Comparison of ENCODE assay signal across 17 cellular contexts in the genomic region with DNA sequence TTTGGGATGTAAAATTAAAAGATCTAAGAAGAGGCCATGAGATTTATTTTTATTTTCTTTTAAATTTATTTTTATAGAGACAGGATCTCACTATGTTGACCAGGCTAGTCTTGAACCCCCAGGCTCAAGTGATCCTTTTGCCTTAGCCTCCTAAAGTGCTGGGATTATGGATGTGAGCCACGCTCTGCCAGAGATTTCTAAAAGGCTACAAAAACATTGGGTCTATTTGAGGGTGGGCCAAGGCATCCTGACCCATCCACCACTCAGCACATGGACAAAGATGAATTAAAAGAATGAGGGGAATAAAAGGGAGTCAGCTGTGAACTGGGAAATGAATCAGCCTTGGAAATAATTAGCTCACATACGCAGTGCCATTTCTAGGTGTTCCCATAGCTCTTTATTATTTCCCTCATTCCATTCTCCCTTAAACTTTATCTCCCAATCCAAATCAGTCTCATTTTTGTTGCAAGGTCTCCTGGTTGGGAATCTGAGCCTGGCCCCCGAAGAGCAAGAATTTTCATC.
DNase-seq lines count a peak whose midpoint lies in the region; ATAC-seq and TF ChIP-seq lines count a peak whose summit lies in the region.
"Had no signal": no experiment of that assay in that cellular context is flagged by ENCODE, and none has a peak within 500 bp of the region (broad histone marks: within the 10 kb centered on the region; RNA-seq: fewer than 3 reads in every experiment).

No MANE protein-coding gene starts in this region.

- H3K4me2 ChIP-seq in GM23338 = no peak overlapping the region
- H3K4me2 ChIP-seq in osteoblast (ENCODE audit: insufficient read depth, low read length) = no peak overlapping the region
- H3K4me2 ChIP-seq: BLaER1 treated with 17β-estradiol and CSF1 and Interleukin-3, amounts not matched to agents 10 nM and 100 nM had no signal

- no peak overlapping the region for H3K4me3 ChIP-seq in GM23338
- no peak overlapping the region for H3K4me3 ChIP-seq in osteoblast (ENCODE audit: insufficient read depth, low read length)
- H3K4me3 ChIP-seq in naive thymus-derived CD4-positive, alpha-beta T cell (ENCODE audit: low read length) = no peak overlapping the region
- H3K4me3 ChIP-seq: BLaER1 treated with 17β-estradiol and CSF1 and Interleukin-3, amounts not matched to agents 10 nM and 100 nM; HAP-1 had no signal

- intact Hi-C loops in naive thymus-derived CD4-positive, alpha-beta T cell (cut with micrococcal nuclease) = no loop called here

- H3K79me2 ChIP-seq in GM23338 (replicated peaks; ENCODE audit: insufficient read depth) = no peaks in the 10 kb centered on the region
- H3K79me2 ChIP-seq in osteoblast (ENCODE audit: insufficient read depth, low read length) = no peaks in the 10 kb centered on the region

- H3K9me3 Mint-ChIP-seq in GM23338 = no peaks in the 10 kb centered on the region
- peaks cover 0 to 2% (median 0%) of the 10 kb centered on the region in 11 donors for H3K9me3 Mint-ChIP-seq in naive thymus-derived CD4-positive, alpha-beta T cell
- H3K9me3 Mint-ChIP-seq: CD8-positive, alpha-beta memory T cell had no signal

- CTCF ChIA-PET in naive thymus-derived CD4-positive, alpha-beta T cell (lab: Charles Lee) = no interaction called here

- H3K9me3 ChIP-seq in osteoblast (ENCODE audit: low read depth, low read length) = no peaks in the 10 kb centered on the region
- no peaks in the 10 kb centered on the region for H3K9me3 ChIP-seq in naive thymus-derived CD4-positive, alpha-beta T cell (ENCODE audit: control insufficient read depth in 2 of 3, low read length in 3 of 3)
- H3K9me3 ChIP-seq: BLaER1 treated with 17β-estradiol and CSF1 and Interleukin-3, amounts not matched to agents 10 nM and 100 nM; HAP-1 had no signal

- no peaks in the 10 kb centered on the region for H3K27me3 Mint-ChIP-seq in GM23338 (ENCODE audit: insufficient read depth, low read depth, poor library complexity)
- H3K27me3 Mint-ChIP-seq in naive thymus-derived CD4-positive, alpha-beta T cell = peaks cover 25 to 29% (median 29%) of the 10 kb centered on the region in 5 donors

- no peaks in the 10 kb centered on the region for H3K36me3 ChIP-seq in GM23338 (ENCODE audit: insufficient read depth)
- no peaks in the 10 kb centered on the region for H3K36me3 ChIP-seq in osteoblast (ENCODE audit: insufficient read depth, low read length)
- H3K36me3 ChIP-seq in naive thymus-derived CD4-positive, alpha-beta T cell (ENCODE audit: control insufficient read depth in 2 of 3, insufficient read depth in 3 of 3, low read length in 3 of 3) = no peaks in the 10 kb centered on the region
- H3K36me3 ChIP-seq: BLaER1 treated with 17β-estradiol and CSF1 and Interleukin-3, amounts not matched to agents 10 nM and 100 nM; HAP-1 had no signal

- DNase-seq in GM23338 (ENCODE audit: low spot score) (no peak), astrocyte of the hippocampus (ENCODE audit: low read depth, low spot score) (peak; percentile 26), kidney tubule cell (ENCODE audit: low spot score) (peak; percentile 14), osteoblast (ENCODE audit: insufficient read length, low spot score, missing footprints) (no peak), GM19240 (ENCODE audit: insufficient read length, low spot score) (no peak), NCI-H128 (lab: John Stamatoyannopoulos, UW; ENCODE audit: unreplicated experiment) (no peak)
- no peak for DNase-seq in naive thymus-derived CD4-positive, alpha-beta T cell
- DNase-seq: 8988T; CD4-positive, CD25-positive, alpha-beta regulatory T cell; CD8-positive, alpha-beta memory T cell; COR-L47; DMS 273 treated with DMSO at 0.1 percent for 48 hours; DMS53 had no signal

- H3K27ac ChIP-seq in GM23338 (ENCODE audit: low read depth) (no peak overlapping the region), osteoblast (ENCODE audit: low read depth, low read length) (no peak overlapping the region)
- no peak overlapping the region for H3K27ac ChIP-seq in naive thymus-derived CD4-positive, alpha-beta T cell (ENCODE audit: low read depth, low read length)
- H3K27ac ChIP-seq: BLaER1 treated with 17β-estradiol and CSF1 and Interleukin-3, amounts not matched to agents 10 nM and 100 nM had no signal

- H4K20me1 ChIP-seq in GM23338 (replicated peaks; ENCODE audit: insufficient read depth) (no peaks in the 10 kb centered on the region), osteoblast (ENCODE audit: insufficient read depth, low read length) (no peaks in the 10 kb centered on the region)
- H4K20me1 ChIP-seq: BLaER1 treated with 17β-estradiol and CSF1 and Interleukin-3, amounts not matched to agents 10 nM and 100 nM had no signal

- ATAC-seq in GM23338 (no peak), GM18907 (IDR thresholded peaks at IDR 0.05; ENCODE audit: unreplicated experiment) (no peak)
- ATAC-seq in naive thymus-derived CD4-positive, alpha-beta T cell = no peak

- H3K36me3 Mint-ChIP-seq in GM23338 (ENCODE audit: low read depth) = no peaks in the 10 kb centered on the region
- H3K36me3 Mint-ChIP-seq in naive thymus-derived CD4-positive, alpha-beta T cell = no peaks in the 10 kb centered on the region
- H3K36me3 Mint-ChIP-seq: CD4-positive, CD25-positive, alpha-beta regulatory T cell; CD8-positive, alpha-beta memory T cell had no signal

- peaks cover 5% of the 10 kb centered on the region; the same call in 1 of the 2 replicates for H3K4me1 ChIP-seq in GM23338 (ENCODE audit: insufficient read depth)
- peaks cover 17% of the 10 kb centered on the region for H3K4me1 ChIP-seq in osteoblast (ENCODE audit: insufficient read depth, low read length)
- no peaks in the 10 kb centered on the region for H3K4me1 ChIP-seq in naive thymus-derived CD4-positive, alpha-beta T cell (ENCODE audit: control insufficient read depth in 2 of 2, insufficient read depth in 2 of 2, low read length in 2 of 2)
- H3K4me1 ChIP-seq: BLaER1 treated with 17β-estradiol and CSF1 and Interleukin-3, amounts not matched to agents 10 nM and 100 nM; HAP-1 had no signal

- POLR2A ChIA-PET in naive thymus-derived CD4-positive, alpha-beta T cell (lab: Charles Lee) = no interaction called here

- H3K9me2 ChIP-seq in GM23338 (ENCODE audit: insufficient read depth) = no peaks in the 10 kb centered on the region

- H2AFZ ChIP-seq in GM23338 (peak overlapping the region; percentile 43; the same call in 1 of the 2 replicates), osteoblast (ENCODE audit: low read length) (peak overlapping the region; percentile 18)

- no peak overlapping the region for H3K27ac Mint-ChIP-seq in GM23338
- H3K27ac Mint-ChIP-seq in naive thymus-derived CD4-positive, alpha-beta T cell = no peak overlapping the region
- H3K27ac Mint-ChIP-seq: B cell; CD4-positive, CD25-positive, alpha-beta regulatory T cell; CD8-positive, alpha-beta memory T cell had no signal

- H3F3A ChIP-seq in GM23338 (replicated peaks; ENCODE audit: low read depth) = no peaks in the 10 kb centered on the region

- H3K27me3 ChIP-seq in GM23338 (ENCODE audit: insufficient read depth) (no peaks in the 10 kb centered on the region), osteoblast (ENCODE audit: insufficient read depth, low read length) (no peaks in the 10 kb centered on the region)
- H3K27me3 ChIP-seq in naive thymus-derived CD4-positive, alpha-beta T cell (ENCODE audit: control insufficient read depth in 2 of 2, insufficient read depth in 2 of 2, low read length in 2 of 2) = no peaks in the 10 kb centered on the region
- H3K27me3 ChIP-seq: BLaER1 treated with 17β-estradiol and CSF1 and Interleukin-3, amounts not matched to agents 10 nM and 100 nM had no signal

- TF ChIP-seq CTCF in GM23338 (conservative IDR thresholded peaks at IDR 0.05; ENCODE audit: low read depth in 2 of 2) = no peak
- no peak for TF ChIP-seq CTCF in osteoblast (IDR thresholded peaks at IDR 0.05; ENCODE audit: extremely low read depth, low read depth, low read length)

- no peak overlapping the region for H3K4me3 Mint-ChIP-seq in GM23338
- no peak overlapping the region for H3K4me3 Mint-ChIP-seq in naive thymus-derived CD4-positive, alpha-beta T cell
- H3K4me3 Mint-ChIP-seq: B cell; CD4-positive, CD25-positive, alpha-beta regulatory T cell; CD8-positive, alpha-beta memory T cell had no signal

- no peaks in the 10 kb centered on the region; the same call in 2 of the 3 replicates for H3K4me1 Mint-ChIP-seq in GM23338
- H3K4me1 Mint-ChIP-seq in naive thymus-derived CD4-positive, alpha-beta T cell = no peaks in the 10 kb centered on the region
- H3K4me1 Mint-ChIP-seq: B cell; CD8-positive, alpha-beta memory T cell had no signal

TF ChIP-seq in GM23338, 12 proteins besides CTCF, POLR2A, EP300 and RAD21:
- no peak for TF ChIP-seq NANOG (IDR thresholded peaks at IDR 0.05; ENCODE audit: borderline replicate concordance)
- no peak for TF ChIP-seq ZNF331 (CRISPR knock-in tag; IDR thresholded peaks at IDR 0.05; ENCODE audit: low read depth)
- TF ChIP-seq REST (IDR thresholded peaks at IDR 0.05; ENCODE audit: unreplicated experiment) = no peak
- TF ChIP-seq EZH2 (IDR thresholded peaks at IDR 0.05; ENCODE audit: low read depth, unreplicated experiment) = no peak
- TF ChIP-seq JUNB (IDR thresholded peaks at IDR 0.05; ENCODE audit: unreplicated experiment) = no peak

Comparison
In these comparisons a context has a peak if more than half of its experiments do, and no peak if none do; other contexts are left out.
1. DNase-seq: peak in astrocyte of the hippocampus (single experiment) and kidney tubule cell (single experiment); none in GM23338 (single experiment), osteoblast (single experiment), naive thymus-derived CD4-positive, alpha-beta T cell (0 of 9), GM19240 (single experiment) and NCI-H128 (single experiment).